11 cellular contexts compared by ENCODE assay signal in genomic region chr1:151390221-151391078, GRCh38. TPM values are rescaled to one million over a fixed set of nuclear protein-coding genes. Genes with fewer than 3 reads are reported as not detected.
DNase-seq lines count a peak whose midpoint lies in the region; ATAC-seq, FAIRE-seq and TF ChIP-seq lines count a peak whose summit lies in the region.
"Not testable (repeated sequence)": the region's sequence is repeated elsewhere in the genome, so short reads cannot be mapped to it uniquely, and the experiment has no call there.
"Had no signal": no experiment of that assay in that cellular context is flagged by ENCODE, and none has a peak within 500 bp of the region (broad histone marks: within the 10 kb centered on the region; RNA-seq: fewer than 3 reads in every experiment).

No MANE protein-coding gene starts in this region.

- WGBS in GM12878 (ENCODE audit: insufficient coverage, insufficient replicate concordance, low lambda C conversion rate, missing lambda C conversion rate) = 77% methylated on average over 19 of the region's 22 CpGs

- not testable (repeated sequence) for H3K9me3 Mint-ChIP-seq in activated CD4-positive, alpha-beta memory T cell treated with anti-CD3 and anti-CD28 coated beads for 36 hours

- H3K4me1 Mint-ChIP-seq in activated CD4-positive, alpha-beta memory T cell treated with anti-CD3 and anti-CD28 coated beads for 36 hours (ENCODE audit: low read depth) = not testable (repeated sequence)

- H3K27ac Mint-ChIP-seq in activated CD4-positive, alpha-beta memory T cell treated with anti-CD3 and anti-CD28 coated beads for 36 hours = not testable (repeated sequence)

- H3K9me3 ChIP-seq in Peyer's patch; GM12878 (replicated peaks; ENCODE audit: control insufficient read depth, insufficient read depth, low read length); mucosa of descending colon: not testable (repeated sequence)

- not testable (repeated sequence) for FAIRE-seq in GM12878 (lab: Jason Lieb, UNC)

- SMC1A ChIA-PET in GM12878 (lab: Charles Lee; ENCODE audit: uncharacterized antibody, unreplicated experiment) = not testable (repeated sequence)

- TF ChIP-seq CTCF in Peyer's patch (IDR thresholded peaks at IDR 0.05); GM12878 (IDR thresholded peaks at IDR 0.05 in 2 of 3, conservative IDR thresholded peaks at IDR 0.05 in 1 of 3; ENCODE audit: control insufficient read depth in 2 of 3, extremely low read depth in 1 of 3, insufficient read depth in 1 of 3, low read depth in 3 of 3, low read length in 3 of 3); mucosa of descending colon (IDR thresholded peaks at IDR 0.05): not testable (repeated sequence)

- H3K27me3 ChIP-seq in Peyer's patch; GM12878 (replicated peaks in 1 of 2; ENCODE audit: control insufficient read depth in 2 of 2, insufficient read depth in 2 of 2, low read length in 1 of 2): not testable (repeated sequence)

- ATAC-seq in GM12878, sciatic nerve: not testable (repeated sequence)
- ATAC-seq in left colon = peak; percentile 73
- ATAC-seq in mucosa of descending colon = peak; percentile 83

- TF ChIP-seq EP300 in GM12878 (IDR thresholded peaks at IDR 0.05; ENCODE audit: borderline replicate concordance in 1 of 2, control insufficient read depth in 1 of 2, low read depth in 2 of 2, low read length in 2 of 2) = not testable (repeated sequence)

- not testable (repeated sequence) for H3K36me3 Mint-ChIP-seq in activated CD4-positive, alpha-beta memory T cell treated with anti-CD3 and anti-CD28 coated beads for 36 hours

- BruUV-seq in GM12878 (replicated peaks; lab: Mats Ljungman, UMichigan) = not testable (repeated sequence)

- H3K27me3 Mint-ChIP-seq in activated CD4-positive, alpha-beta memory T cell treated with anti-CD3 and anti-CD28 coated beads for 36 hours = not testable (repeated sequence)

- H3K79me2 ChIP-seq in GM12878 (ENCODE audit: control insufficient read depth, insufficient read depth, low read length) = not testable (repeated sequence)

- H3K4me3 ChIP-seq in Peyer's patch = peak overlapping the region in 1 of 4 donors; percentile 26
- not testable (repeated sequence) for H3K4me3 ChIP-seq in GM12878, mucosa of descending colon

- not testable (repeated sequence) for H3K4me3 Mint-ChIP-seq in activated CD4-positive, alpha-beta memory T cell treated with anti-CD3 and anti-CD28 coated beads for 36 hours

- H3K9ac ChIP-seq in GM12878 (ENCODE audit: control insufficient read depth, insufficient read depth, low read length) = not testable (repeated sequence)

- not testable (repeated sequence) for H3K4me1 ChIP-seq in Peyer's patch; GM12878 (ENCODE audit: control insufficient read depth, insufficient read depth, low read length); mucosa of descending colon (ENCODE audit: low read depth)

- not testable (repeated sequence) for TF ChIP-seq RAD21 in GM12878 (IDR thresholded peaks at IDR 0.05; ENCODE audit: insufficient read depth, low read depth, low read length)

- peak overlapping the region in 2 of 4 donors; percentile 67 to 83 for H3K27ac ChIP-seq in Peyer's patch
- not testable (repeated sequence) for H3K27ac ChIP-seq in GM12878 (ENCODE audit: control insufficient read depth, insufficient read depth)

- not testable (repeated sequence) for H3K4me2 ChIP-seq in GM12878 (ENCODE audit: control insufficient read depth, insufficient read depth)

- intact Hi-C loops in activated CD4-positive, alpha-beta memory T cell treated with anti-CD3 and anti-CD28 coated beads for 36 hours (cut with micrococcal nuclease); GM12878 (cut with micrococcal nuclease; ENCODE audit: unreplicated experiment); left colon (cut with DNase I, micrococcal nuclease); mucosa of descending colon (cut with DNase I, micrococcal nuclease): not testable (repeated sequence)
- intact Hi-C loops in sciatic nerve (cut with DNase I) = loop anchor here (10.0 kb wide), 1 partner anchor 46 kb away; the partner anchor contains the start of gene RFX5

- not testable (repeated sequence) for TF ChIP-seq POLR2A in Peyer's patch (IDR thresholded peaks at IDR 0.05); GM12878 (IDR thresholded peaks at IDR 0.05; ENCODE audit: low read depth, low read length)

- H2AFZ ChIP-seq in GM12878 (ENCODE audit: control insufficient read depth, low read depth, low read length) = not testable (repeated sequence)

- not testable (repeated sequence) for H4K20me1 ChIP-seq in GM12878 (ENCODE audit: control insufficient read depth, insufficient read depth)

- CTCF ChIA-PET in activated CD4-positive, alpha-beta memory T cell treated with anti-CD3 and anti-CD28 coated beads for 36 hours (lab: Charles Lee) = interaction anchor here (0.7 kb wide), 1 partner anchor 222 kb away, joined by 3 read pairs; no protein-coding TSS in a partner anchor
- CTCF ChIA-PET in GM12878 (lab: Yijun Ruan, JAX) = not testable (repeated sequence)

- RAD21 ChIA-PET in GM12878 (lab: Charles Lee; ENCODE audit: unreplicated experiment) = not testable (repeated sequence)

- DNase-seq in Peyer's patch = peak in 2 of 3 donors; percentile 69 to 74
- peak; percentile 18 for DNase-seq in activated CD4-positive, alpha-beta memory T cell treated with anti-CD3 and anti-CD28 coated beads for 36 hours
- DNase-seq in GM12878 (ENCODE audit: low read depth, low spot score) = not testable (repeated sequence)
- DNase-seq in left colon = peak; percentile 82 to 85
- peak; percentile 77 to 90 (median 84) for DNase-seq in mucosa of descending colon
- peak; percentile 18 for DNase-seq in sciatic nerve (ENCODE audit: low spot score)
- peak; percentile 14 for DNase-seq in ureter (ENCODE audit: low spot score)

- in situ Hi-C loops in GM12878 (cut with MboI) = not testable (repeated sequence)

- POLR2A ChIA-PET in activated CD4-positive, alpha-beta memory T cell treated with anti-CD3 and anti-CD28 coated beads for 36 hours (lab: Charles Lee) = not testable (repeated sequence)
- POLR2A ChIA-PET in GM12878 (lab: Charles Lee) = interaction anchor here (0.7 kb wide), 1 partner anchor 489 kb away, joined by 6 read pairs; no protein-coding TSS in a partner anchor

- not testable (repeated sequence) for H3K36me3 ChIP-seq in Peyer's patch; GM12878 (ENCODE audit: control insufficient read depth in 2 of 2, insufficient read depth in 2 of 2, low read length in 1 of 2); mucosa of descending colon (ENCODE audit: low read depth)

RNA-seq across cellular contexts. Expression of gene PSMB4, which starts 8.9 kb away (rescaled TPM):
- total RNA-seq in Peyer's patch (100 to 1,000 TPM; 119 to 223 (median 167) TPM), GM12878 (2014; rRNA removed) (423 and 434 TPM in 2 replicates), GM12878 (2014; rRNA removed; fragmentation: Illumina TruSeq; extraction: Trizol) (316 and 317 TPM in 2 replicates), GM12878 (2021) (348 and 359 TPM in 2 replicates), left colon (100 to 1,000 TPM; 155 to 175 TPM), mucosa of descending colon (100 to 1,000 TPM; 154 to 213 (median 193) TPM), sciatic nerve (160 TPM), ureter (205 TPM)
- total RNA-seq in activated CD4-positive, alpha-beta memory T cell treated with anti-CD3 and anti-CD28 coated beads for 36 hours = 100 to 1,000 TPM; 352 to 355 TPM
- total RNA-seq in GM12878 (2013; cell fraction: nucleolus; rRNA removed) = 58.5 and 65.0 TPM in 2 replicates
- 230 TPM for polyA plus RNA-seq in GM12878 (2011; ENCODE audit: low read depth)
- polyA plus RNA-seq in GM12878 (2011; rRNA removed) (278 and 418 TPM in 2 replicates), GM12878 (2014; fragmentation: Illumina TruSeq; extraction: Trizol) (285 and 429 TPM in 2 replicates), GM12878 (2014; fragmentation: Nextera tagmentation; extraction: Ambion mirVana) (100 to 1,000 TPM; 508 to 610 TPM), GM12878 (2014; rRNA removed) (538 and 552 TPM in 2 replicates), GM12878 (2016; fragmentation: Nextera tagmentation; extraction: Ambion mirVana) (100 to 1,000 TPM; 278 to 296 TPM)
- 665 and 683 TPM in 2 replicates for polyA plus RNA-seq in GM12878 (2011; cell fraction: cytosol; rRNA removed)
- polyA plus RNA-seq in GM12878 (2011; cell fraction: nucleus; rRNA removed) = 525 and 562 TPM in 2 replicates
- 329 and 345 TPM in 2 replicates for polyA plus RNA-seq in GM12878 (2012)
- polyA minus RNA-seq in GM12878 (2011; rRNA and poly(A)+ RNA removed) = 283 and 422 TPM in 2 replicates
- 99.2 and 117 TPM in 2 replicates for polyA minus RNA-seq in GM12878 (2011; cell fraction: cytosol; rRNA and poly(A)+ RNA removed)
- 79.4 and 82.2 TPM in 2 replicates for polyA minus RNA-seq in GM12878 (2011; cell fraction: nucleus; rRNA and poly(A)+ RNA removed)

RNA-seq across cellular contexts. Expression of gene SELENBP1, which starts 17.9 kb away (rescaled TPM):
- 100 to 1,000 TPM; 194 to 623 (median 467) TPM for total RNA-seq in Peyer's patch
- not detected for total RNA-seq in activated CD4-positive, alpha-beta memory T cell treated with anti-CD3 and anti-CD28 coated beads for 36 hours
- total RNA-seq in GM12878 (2013; cell fraction: nucleolus; rRNA removed) = not detected in 2 replicates
- not detected in 2 replicates for total RNA-seq in GM12878 (2014; rRNA removed)
- total RNA-seq in GM12878 (2014; rRNA removed; fragmentation: Illumina TruSeq; extraction: Trizol) = not detected in 2 replicates
- 0.41 and 0.45 TPM in 2 replicates for total RNA-seq in GM12878 (2021)
- polyA plus RNA-seq in GM12878 (2011; ENCODE audit: low read depth) = not detected
- polyA plus RNA-seq in GM12878 (2011; rRNA removed) = not detected in 2 replicates
- not detected in 2 replicates for polyA plus RNA-seq in GM12878 (2011; cell fraction: cytosol; rRNA removed)
- 0.13 and 0.20 TPM in 2 replicates for polyA plus RNA-seq in GM12878 (2011; cell fraction: nucleus; rRNA removed)
- polyA plus RNA-seq in GM12878 (2012) = not detected in 2 replicates
- not detected in 2 replicates for polyA plus RNA-seq in GM12878 (2014; fragmentation: Illumina TruSeq; extraction: Trizol)
- not detected for polyA plus RNA-seq in GM12878 (2014; fragmentation: Nextera tagmentation; extraction: Ambion mirVana)
- not detected in 2 replicates for polyA plus RNA-seq in GM12878 (2014; rRNA removed)
- polyA plus RNA-seq in GM12878 (2016; fragmentation: Nextera tagmentation; extraction: Ambion mirVana) = not detected
- polyA minus RNA-seq in GM12878 (2011; rRNA and poly(A)+ RNA removed) = not detected in 2 replicates
- polyA minus RNA-seq in GM12878 (2011; cell fraction: cytosol; rRNA and poly(A)+ RNA removed) = 1.7 TPM in 1 of 2 replicates, not detected in the other
- not detected in 2 replicates for polyA minus RNA-seq in GM12878 (2011; cell fraction: nucleus; rRNA and poly(A)+ RNA removed)
- total RNA-seq in left colon = 1,000 to 10,000 TPM; 1,259 to 2,164 TPM
- total RNA-seq in mucosa of descending colon = 1,000 to 10,000 TPM in 2 of 3 donors, 100 to 1,000 TPM in 1; 914 to 2,582 (median 1,654) TPM
- 71.9 TPM for total RNA-seq in sciatic nerve
- total RNA-seq in ureter = 57.1 TPM
- total RNA-seq: A673; CD4-positive, alpha-beta memory T cell; CD4-positive, CD25-positive, alpha-beta regulatory T cell; CD8-positive, alpha-beta memory T cell had no signal
- polyA plus RNA-seq: CD4-positive, alpha-beta memory T cell; CD4-positive, CD25-positive, alpha-beta regulatory T cell; CD8-positive, alpha-beta memory T cell had no signal

RNA-seq across cellular contexts. Expression of gene RFX5, which starts 43.4 kb away (rescaled TPM):
- total RNA-seq in Peyer's patch (100 to 1,000 TPM in 1 of 4 donors, 10 to 100 TPM in 3; 35.6 to 187 (median 42.0) TPM), GM12878 (2014; rRNA removed) (119 and 129 TPM in 2 replicates), GM12878 (2014; rRNA removed; fragmentation: Illumina TruSeq; extraction: Trizol) (136 and 138 TPM in 2 replicates), GM12878 (2021) (119 and 138 TPM in 2 replicates), left colon (10 to 100 TPM; 20.7 to 20.9 TPM), mucosa of descending colon (10 to 100 TPM; 20.5 to 45.3 (median 31.8) TPM), sciatic nerve (30.9 TPM), ureter (32.5 TPM)
- total RNA-seq in activated CD4-positive, alpha-beta memory T cell treated with anti-CD3 and anti-CD28 coated beads for 36 hours = 10 to 100 TPM; 64.7 to 68.7 TPM
- total RNA-seq in GM12878 (2013; cell fraction: nucleolus; rRNA removed) = 130 and 156 TPM in 2 replicates
- 102 TPM for polyA plus RNA-seq in GM12878 (2011; ENCODE audit: low read depth)
- polyA plus RNA-seq in GM12878 (2011; rRNA removed) (128 and 155 TPM in 2 replicates), GM12878 (2014; fragmentation: Illumina TruSeq; extraction: Trizol) (198 and 209 TPM in 2 replicates), GM12878 (2014; fragmentation: Nextera tagmentation; extraction: Ambion mirVana) (10 to 100 TPM; 14.1 to 18.4 TPM), GM12878 (2014; rRNA removed) (129 and 134 TPM in 2 replicates), GM12878 (2016; fragmentation: Nextera tagmentation; extraction: Ambion mirVana) (10 to 100 TPM; 76.1 to 82.3 TPM)
- 101 and 106 TPM in 2 replicates for polyA plus RNA-seq in GM12878 (2011; cell fraction: cytosol; rRNA removed)
- polyA plus RNA-seq in GM12878 (2011; cell fraction: nucleus; rRNA removed) = 201 and 290 TPM in 2 replicates
- polyA plus RNA-seq in GM12878 (2012) = 81.1 and 81.7 TPM in 2 replicates
- polyA minus RNA-seq in GM12878 (2011; rRNA and poly(A)+ RNA removed) = 125 and 136 TPM in 2 replicates
- 56.4 and 58.2 TPM in 2 replicates for polyA minus RNA-seq in GM12878 (2011; cell fraction: cytosol; rRNA and poly(A)+ RNA removed)
- polyA minus RNA-seq in GM12878 (2011; cell fraction: nucleus; rRNA and poly(A)+ RNA removed) = 58.4 and 69.9 TPM in 2 replicates

Comparison
In these comparisons a context has a peak if more than half of its experiments do, and no peak if none do; other contexts are left out.
1. RNA of gene SELENBP1, which starts 17.9 kb away (total RNA-seq): 1,259 to 2,164 TPM in left colon, 914 to 2,582 TPM in mucosa of descending colon, 194 to 623 TPM in Peyer's patch, 71.9 TPM in sciatic nerve (single experiment) and 57.1 TPM in ureter (single experiment); not detected in activated CD4-positive, alpha-beta memory T cell treated with anti-CD3 and anti-CD28 coated beads for 36 hours and 0.41 to 0.45 TPM in GM12878; every median in the first group is over 10 times any median in the second.